ENCODE assay signal across 8 cellular contexts in genomic region chr17:81387235-81388060, GRCh38. TPM values are rescaled to one million over a fixed set of nuclear protein-coding genes. Genes with fewer than 3 reads are reported as not detected.
DNase-seq lines count a peak whose midpoint lies in the region; ATAC-seq and TF ChIP-seq lines count a peak whose summit lies in the region.

No MANE protein-coding gene starts in this region.

- H3K36me3 Mint-ChIP-seq in activated CD8-positive, alpha-beta T cell treated with anti-CD3 and anti-CD28 coated beads, Interleukin-2, amount 10 ng/mL, durations not matched to agents 7 days and 5 days (ENCODE audit: low read depth), result no peaks in the 10 kb centered on the region
- no peaks in the 10 kb centered on the region for H3K36me3 Mint-ChIP-seq in naive thymus-derived CD8-positive, alpha-beta T cell

- no peaks in the 10 kb centered on the region for H3K36me3 ChIP-seq in thoracic aorta

- POLR2A ChIA-PET in activated CD8-positive, alpha-beta T cell treated with anti-CD3 and anti-CD28 coated beads, Interleukin-2, amount 10 ng/mL, durations not matched to agents 7 days and 5 days (lab: Charles Lee), result no interaction called here
- POLR2A ChIA-PET in naive thymus-derived CD8-positive, alpha-beta T cell (lab: Charles Lee), result no interaction called here

- CTCF ChIA-PET in activated CD8-positive, alpha-beta T cell treated with anti-CD3 and anti-CD28 coated beads, Interleukin-2, amount 10 ng/mL, durations not matched to agents 7 days and 5 days (lab: Charles Lee), result no interaction called here

- H3K4me1 Mint-ChIP-seq in activated CD8-positive, alpha-beta T cell treated with anti-CD3 and anti-CD28 coated beads, Interleukin-2, amount 10 ng/mL, durations not matched to agents 7 days and 5 days (ENCODE audit: low read depth), result peaks cover 2% of the 10 kb centered on the region
- H3K4me1 Mint-ChIP-seq in naive thymus-derived CD8-positive, alpha-beta T cell, result peaks cover 0 to 6% (median under 1%) of the 10 kb centered on the region in 4 donors

- H3K4me1 ChIP-seq in thoracic aorta (ENCODE audit: control insufficient read depth in 1 of 2, low read depth in 2 of 2), result peaks cover 18 to 48% of the 10 kb centered on the region in 2 donors

- peak overlapping the region; percentile 63 for H3K4me3 Mint-ChIP-seq in activated CD8-positive, alpha-beta T cell treated with anti-CD3 and anti-CD28 coated beads, Interleukin-2, amount 10 ng/mL, durations not matched to agents 7 days and 5 days
- peak overlapping the region; percentile 58 to 81 (median 72) for H3K4me3 Mint-ChIP-seq in naive thymus-derived CD8-positive, alpha-beta T cell

- H3K4me3 ChIP-seq in AG10803 (ENCODE audit: low read length) (peak overlapping the region; percentile 70), HL-60 (replicated peaks; ENCODE audit: insufficient read depth, low read length) (peak overlapping the region; percentile 46), thoracic aorta (peak overlapping the region; percentile 88)

- ATAC-seq in activated CD8-positive, alpha-beta T cell treated with anti-CD3 and anti-CD28 coated beads, Interleukin-2, amount 10 ng/mL, durations not matched to agents 7 days and 5 days, result peak; percentile 50
- ATAC-seq in naive thymus-derived CD8-positive, alpha-beta T cell, result peak; percentile 59 to 66
- ATAC-seq in thoracic aorta (ENCODE audit: insufficient number of reproducible peaks, low FRiP score, low read depth), result no peak
- ATAC-seq in GM19351 (IDR thresholded peaks at IDR 0.05; ENCODE audit: unreplicated experiment), result no peak

- no peaks in the 10 kb centered on the region for H3K9me3 ChIP-seq in thoracic aorta

- peak; percentile 67 for DNase-seq in AG10803 (ENCODE audit: low read depth)
- DNase-seq in HL-60 (ENCODE audit: low read depth in 1 of 2, low spot score in 1 of 2), result no peak
- peak; percentile 49 for DNase-seq in activated CD8-positive, alpha-beta T cell treated with anti-CD3 and anti-CD28 coated beads, Interleukin-2, amount 10 ng/mL, durations not matched to agents 7 days and 5 days
- peak; percentile 71 for DNase-seq in fibroblast of gingiva (ENCODE audit: low read depth)
- DNase-seq in naive thymus-derived CD8-positive, alpha-beta T cell, result no peak
- DNase-seq in thoracic aorta (ENCODE audit: low spot score), result no peak
- no peak for DNase-seq in SK-N-DZ (ENCODE audit: low spot score)

- H3K27ac Mint-ChIP-seq in activated CD8-positive, alpha-beta T cell treated with anti-CD3 and anti-CD28 coated beads, Interleukin-2, amount 10 ng/mL, durations not matched to agents 7 days and 5 days, result no peak overlapping the region
- H3K27ac Mint-ChIP-seq in naive thymus-derived CD8-positive, alpha-beta T cell, result peak overlapping the region in 1 of 10 donors; percentile 9

- no peak for TF ChIP-seq CTCF in AG10803 (conservative IDR thresholded peaks at IDR 0.05; ENCODE audit: low read length)
- no peak for TF ChIP-seq CTCF in HL-60 (IDR thresholded peaks at IDR 0.05; ENCODE audit: insufficient read depth, low read length)
- TF ChIP-seq CTCF in thoracic aorta (IDR thresholded peaks at IDR 0.05), result no peak

- H3K9me3 Mint-ChIP-seq in activated CD8-positive, alpha-beta T cell treated with anti-CD3 and anti-CD28 coated beads, Interleukin-2, amount 10 ng/mL, durations not matched to agents 7 days and 5 days (ENCODE audit: insufficient read depth), result no peaks in the 10 kb centered on the region
- H3K9me3 Mint-ChIP-seq in naive thymus-derived CD8-positive, alpha-beta T cell, result no peaks in the 10 kb centered on the region

- H3K27ac ChIP-seq in HL-60 (replicated peaks) (no peak overlapping the region), thoracic aorta (peak overlapping the region; percentile 79 to 80)

- H3K27me3 ChIP-seq in HL-60 (ENCODE audit: insufficient read depth, poor library complexity, severe bottlenecking), result peaks cover 16% of the 10 kb centered on the region
- H3K27me3 ChIP-seq in thoracic aorta (replicated peaks; ENCODE audit: insufficient read depth), result no peaks in the 10 kb centered on the region

- peaks cover 47% of the 10 kb centered on the region for H3K27me3 Mint-ChIP-seq in activated CD8-positive, alpha-beta T cell treated with anti-CD3 and anti-CD28 coated beads, Interleukin-2, amount 10 ng/mL, durations not matched to agents 7 days and 5 days (ENCODE audit: low read depth)
- peaks cover 18 to 72% (median 36%) of the 10 kb centered on the region in 5 donors for H3K27me3 Mint-ChIP-seq in naive thymus-derived CD8-positive, alpha-beta T cell

RNA-seq across cellular contexts. Expression of gene BAHCC1, which starts 7.8 kb away (rescaled TPM):
- total RNA-seq in activated CD8-positive, alpha-beta T cell treated with anti-CD3 and anti-CD28 coated beads, Interleukin-2, amount 10 ng/mL, durations not matched to agents 7 days and 5 days, result under 1 TPM; 0.87 to 0.91 TPM
- total RNA-seq in naive thymus-derived CD8-positive, alpha-beta T cell, result not detected
- not detected for polyA plus RNA-seq in naive thymus-derived CD8-positive, alpha-beta T cell
- total RNA-seq in thoracic aorta, result 10 to 100 TPM; 41.2 to 69.6 TPM
- polyA plus RNA-seq in SK-N-DZ (2014; cell fraction: cytosol; rRNA removed), result 6.6 and 15.1 TPM in 2 replicates
- 33.7 and 55.3 TPM in 2 replicates for polyA plus RNA-seq in SK-N-DZ (2014; cell fraction: nucleus; rRNA removed)

Comparison
In these comparisons a context has a peak if more than half of its experiments do, and no peak if none do; other contexts are left out.
1. DNase-seq: peak in AG10803 (single experiment), activated CD8-positive, alpha-beta T cell treated with anti-CD3 and anti-CD28 coated beads, Interleukin-2, amount 10 ng/mL, durations not matched to agents 7 days and 5 days (single experiment) and fibroblast of gingiva (single experiment); none in HL-60 (0 of 2), naive thymus-derived CD8-positive, alpha-beta T cell (0 of 10), thoracic aorta (single experiment) and SK-N-DZ (single experiment).
2. ATAC-seq: peak in activated CD8-positive, alpha-beta T cell treated with anti-CD3 and anti-CD28 coated beads, Interleukin-2, amount 10 ng/mL, durations not matched to agents 7 days and 5 days (single experiment) and naive thymus-derived CD8-positive, alpha-beta T cell (2 of 2); none in thoracic aorta (single experiment) and GM19351 (single experiment).
3. RNA of gene BAHCC1, which starts 7.8 kb away (total RNA-seq): 41.2 to 69.6 TPM in thoracic aorta; 0.87 to 0.91 TPM in activated CD8-positive, alpha-beta T cell treated with anti-CD3 and anti-CD28 coated beads, Interleukin-2, amount 10 ng/mL, durations not matched to agents 7 days and 5 days and not detected in naive thymus-derived CD8-positive, alpha-beta T cell; every median in the first group is over 10 times any median in the second.
4. Peak in every context shown above with its lines, with median percentiles within 50 percentile points of each other: H3K4me3 ChIP-seq.